2 cellular contexts compared by ENCODE assay signal in the genomic region with DNA sequence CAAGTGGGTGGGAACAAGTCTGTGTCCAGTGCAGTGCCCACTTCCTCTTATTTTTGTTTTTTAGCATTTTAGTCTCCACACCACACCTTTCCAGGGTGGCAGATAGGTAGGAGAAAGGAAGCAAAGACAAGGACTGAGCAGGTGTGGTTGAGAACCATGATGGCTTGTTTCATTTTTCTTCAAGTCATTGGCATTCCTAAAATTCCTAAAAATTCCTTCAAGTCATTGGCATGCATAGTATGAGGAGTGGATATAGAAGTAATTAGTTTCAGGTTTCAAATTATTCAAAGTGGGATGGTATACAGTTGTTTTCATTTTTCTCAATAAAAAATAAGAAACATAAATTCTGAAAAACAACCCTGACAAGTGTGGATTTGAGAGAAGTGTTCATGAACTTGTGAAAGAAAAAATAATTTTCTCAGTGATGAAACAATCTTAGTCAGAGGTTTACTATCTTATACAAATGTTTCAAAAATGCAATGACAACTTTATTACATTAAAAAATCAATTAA.
TF ChIP-seq lines count a peak whose summit lies in the region.

No MANE protein-coding gene starts in this region.

TF ChIP-seq in GM23338, 12 proteins besides CTCF, POLR2A, EP300 and RAD21 (continues in another document):
- no peak for TF ChIP-seq STAT1 (IDR thresholded peaks at IDR 0.05; ENCODE audit: unreplicated experiment)
- no peak for TF ChIP-seq ZNF114 (CRISPR knock-in tag; IDR thresholded peaks at IDR 0.05)
- no peak for TF ChIP-seq EZH2 (IDR thresholded peaks at IDR 0.05; ENCODE audit: low read depth, unreplicated experiment)
- no peak for TF ChIP-seq ZNF331 (CRISPR knock-in tag; IDR thresholded peaks at IDR 0.05; ENCODE audit: low read depth)
- TF ChIP-seq EZH2phosphoT487 (IDR thresholded peaks at IDR 0.05; ENCODE audit: unreplicated experiment), result no peak
- TF ChIP-seq POLR2AphosphoS5 (IDR thresholded peaks at IDR 0.05; ENCODE audit: low read depth), result no peak
- no peak for TF ChIP-seq NANOG (IDR thresholded peaks at IDR 0.05; ENCODE audit: borderline replicate concordance)
- no peak for TF ChIP-seq CREB1 (CRISPR knock-in tag; IDR thresholded peaks at IDR 0.05; ENCODE audit: low read depth)
- TF ChIP-seq, protein P1, sequence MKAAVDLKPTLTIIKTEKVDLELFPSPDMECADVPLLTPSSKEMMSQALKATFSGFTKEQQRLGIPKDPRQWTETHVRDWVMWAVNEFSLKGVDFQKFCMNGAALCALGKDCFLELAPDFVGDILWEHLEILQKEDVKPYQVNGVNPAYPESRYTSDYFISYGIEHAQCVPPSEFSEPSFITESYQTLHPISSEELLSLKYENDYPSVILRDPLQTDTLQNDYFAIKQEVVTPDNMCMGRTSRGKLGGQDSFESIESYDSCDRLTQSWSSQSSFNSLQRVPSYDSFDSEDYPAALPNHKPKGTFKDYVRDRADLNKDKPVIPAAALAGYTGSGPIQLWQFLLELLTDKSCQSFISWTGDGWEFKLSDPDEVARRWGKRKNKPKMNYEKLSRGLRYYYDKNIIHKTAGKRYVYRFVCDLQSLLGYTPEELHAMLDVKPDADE (IDR thresholded peaks at IDR 0.05), result no peak
- TF ChIP-seq JUNB (IDR thresholded peaks at IDR 0.05; ENCODE audit: unreplicated experiment), result no peak
- TF ChIP-seq, protein P2, sequence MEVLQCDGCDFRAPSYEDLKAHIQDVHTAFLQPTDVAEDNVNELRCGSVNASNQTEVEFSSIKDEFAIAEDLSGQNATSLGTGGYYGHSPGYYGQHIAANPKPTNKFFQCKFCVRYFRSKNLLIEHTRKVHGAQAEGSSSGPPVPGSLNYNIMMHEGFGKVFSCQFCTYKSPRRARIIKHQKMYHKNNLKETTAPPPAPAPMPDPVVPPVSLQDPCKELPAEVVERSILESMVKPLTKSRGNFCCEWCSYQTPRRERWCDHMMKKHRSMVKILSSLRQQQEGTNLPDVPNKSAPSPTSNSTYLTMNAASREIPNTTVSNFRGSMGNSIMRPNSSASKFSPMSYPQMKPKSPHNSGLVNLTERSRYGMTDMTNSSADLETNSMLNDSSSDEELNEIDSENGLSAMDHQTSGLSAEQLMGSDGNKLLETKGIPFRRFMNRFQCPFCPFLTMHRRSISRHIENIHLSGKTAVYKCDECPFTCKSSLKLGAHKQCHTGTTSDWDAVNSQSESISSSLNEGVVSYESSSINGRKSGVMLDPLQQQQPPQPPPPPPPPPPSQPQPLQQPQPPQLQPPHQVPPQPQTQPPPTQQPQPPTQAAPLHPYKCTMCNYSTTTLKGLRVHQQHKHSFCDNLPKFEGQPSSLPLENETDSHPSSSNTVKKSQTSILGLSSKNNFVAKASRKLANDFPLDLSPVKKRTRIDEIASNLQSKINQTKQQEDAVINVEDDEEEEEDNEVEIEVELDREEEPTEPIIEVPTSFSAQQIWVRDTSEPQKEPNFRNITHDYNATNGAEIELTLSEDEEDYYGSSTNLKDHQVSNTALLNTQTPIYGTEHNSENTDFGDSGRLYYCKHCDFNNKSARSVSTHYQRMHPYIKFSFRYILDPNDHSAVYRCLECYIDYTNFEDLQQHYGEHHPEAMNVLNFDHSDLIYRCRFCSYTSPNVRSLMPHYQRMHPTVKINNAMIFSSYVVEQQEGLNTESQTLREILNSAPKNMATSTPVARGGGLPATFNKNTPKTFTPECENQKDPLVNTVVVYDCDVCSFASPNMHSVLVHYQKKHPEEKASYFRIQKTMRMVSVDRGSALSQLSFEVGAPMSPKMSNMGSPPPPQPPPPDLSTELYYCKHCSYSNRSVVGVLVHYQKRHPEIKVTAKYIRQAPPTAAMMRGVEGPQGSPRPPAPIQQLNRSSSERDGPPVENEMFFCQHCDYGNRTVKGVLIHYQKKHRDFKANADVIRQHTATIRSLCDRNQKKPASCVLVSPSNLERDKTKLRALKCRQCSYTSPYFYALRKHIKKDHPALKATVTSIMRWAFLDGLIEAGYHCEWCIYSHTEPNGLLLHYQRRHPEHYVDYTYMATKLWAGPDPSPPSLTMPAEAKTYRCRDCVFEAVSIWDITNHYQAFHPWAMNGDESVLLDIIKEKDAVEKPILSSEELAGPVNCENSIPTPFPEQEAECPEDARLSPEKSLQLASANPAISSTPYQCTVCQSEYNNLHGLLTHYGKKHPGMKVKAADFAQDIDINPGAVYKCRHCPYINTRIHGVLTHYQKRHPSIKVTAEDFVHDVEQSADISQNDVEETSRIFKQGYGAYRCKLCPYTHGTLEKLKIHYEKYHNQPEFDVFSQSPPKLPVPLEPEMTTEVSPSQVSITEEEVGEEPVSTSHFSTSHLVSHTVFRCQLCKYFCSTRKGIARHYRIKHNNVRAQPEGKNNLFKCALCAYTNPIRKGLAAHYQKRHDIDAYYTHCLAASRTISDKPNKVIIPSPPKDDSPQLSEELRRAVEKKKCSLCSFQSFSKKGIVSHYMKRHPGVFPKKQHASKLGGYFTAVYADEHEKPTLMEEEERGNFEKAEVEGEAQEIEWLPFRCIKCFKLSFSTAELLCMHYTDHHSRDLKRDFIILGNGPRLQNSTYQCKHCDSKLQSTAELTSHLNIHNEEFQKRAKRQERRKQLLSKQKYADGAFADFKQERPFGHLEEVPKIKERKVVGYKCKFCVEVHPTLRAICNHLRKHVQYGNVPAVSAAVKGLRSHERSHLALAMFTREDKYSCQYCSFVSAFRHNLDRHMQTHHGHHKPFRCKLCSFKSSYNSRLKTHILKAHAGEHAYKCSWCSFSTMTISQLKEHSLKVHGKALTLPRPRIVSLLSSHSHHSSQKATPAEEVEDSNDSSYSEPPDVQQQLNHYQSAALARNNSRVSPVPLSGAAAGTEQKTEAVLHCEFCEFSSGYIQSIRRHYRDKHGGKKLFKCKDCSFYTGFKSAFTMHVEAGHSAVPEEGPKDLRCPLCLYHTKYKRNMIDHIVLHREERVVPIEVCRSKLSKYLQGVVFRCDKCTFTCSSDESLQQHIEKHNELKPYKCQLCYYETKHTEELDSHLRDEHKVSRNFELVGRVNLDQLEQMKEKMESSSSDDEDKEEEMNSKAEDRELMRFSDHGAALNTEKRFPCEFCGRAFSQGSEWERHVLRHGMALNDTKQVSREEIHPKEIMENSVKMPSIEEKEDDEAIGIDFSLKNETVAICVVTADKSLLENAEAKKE (CRISPR knock-in tag; IDR thresholded peaks at IDR 0.05), result no peak

TF ChIP-seq in K562, 482 proteins besides CTCF, POLR2A, EP300 and RAD21:
- TF ChIP-seq ELF1 (tag; IDR thresholded peaks at IDR 0.05), result no peak
- TF ChIP-seq HMG20A (CRISPR knock-in tag; conservative IDR thresholded peaks at IDR 0.05), result no peak
- TF ChIP-seq SPI1 (IDR thresholded peaks at IDR 0.05; ENCODE audit: borderline replicate concordance, low read depth, low read length), result peak; percentile 52; the same call in 1 of the 2 replicates
- TF ChIP-seq, protein P3, sequence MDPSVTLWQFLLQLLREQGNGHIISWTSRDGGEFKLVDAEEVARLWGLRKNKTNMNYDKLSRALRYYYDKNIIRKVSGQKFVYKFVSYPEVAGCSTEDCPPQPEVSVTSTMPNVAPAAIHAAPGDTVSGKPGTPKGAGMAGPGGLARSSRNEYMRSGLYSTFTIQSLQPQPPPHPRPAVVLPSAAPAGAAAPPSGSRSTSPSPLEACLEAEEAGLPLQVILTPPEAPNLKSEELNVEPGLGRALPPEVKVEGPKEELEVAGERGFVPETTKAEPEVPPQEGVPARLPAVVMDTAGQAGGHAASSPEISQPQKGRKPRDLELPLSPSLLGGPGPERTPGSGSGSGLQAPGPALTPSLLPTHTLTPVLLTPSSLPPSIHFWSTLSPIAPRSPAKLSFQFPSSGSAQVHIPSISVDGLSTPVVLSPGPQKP (CRISPR knock-in tag; IDR thresholded peaks at IDR 0.05), result no peak
- TF ChIP-seq HDAC3 (IDR thresholded peaks at IDR 0.05; ENCODE audit: borderline replicate concordance, partially characterized antibody), result no peak
- no peak for TF ChIP-seq NR2C1 (IDR thresholded peaks at IDR 0.05)
- TF ChIP-seq NR2C1 (tag; IDR thresholded peaks at IDR 0.05), result no peak
